Comparison of ENCODE assay signal across 29 cellular contexts in genomic region chr16:62638324-62638911, GRCh38.
DNase-seq lines count a peak whose midpoint lies in the region; ATAC-seq and TF ChIP-seq lines count a peak whose summit lies in the region.
"Had no signal": no experiment of that assay in that cellular context is flagged by ENCODE, and none has a peak within 500 bp of the region (broad histone marks: within the 10 kb centered on the region; RNA-seq: fewer than 3 reads in every experiment).

No MANE protein-coding gene starts in this region.

- H3K36me3 Mint-ChIP-seq in nephron progenitor cell (ENCODE audit: low read depth), result no peaks in the 10 kb centered on the region
- H3K36me3 Mint-ChIP-seq: activated naive CD8-positive, alpha-beta T cell; stimulated activated effector memory CD8-positive, alpha-beta T cell treated with anti-CD3 and anti-CD28 coated beads, Interleukin-12 subunit alpha, Interleukin-12 subunit beta, amount 100 ng/mL, for 72 hours; type B pancreatic cell had no signal

- H3K79me2 ChIP-seq in OCI-LY1 (ENCODE audit: insufficient read depth, low read length) (no peaks in the 10 kb centered on the region), GM23248 (ENCODE audit: insufficient read depth) (no peaks in the 10 kb centered on the region)

- no peaks in the 10 kb centered on the region for H3K36me3 ChIP-seq in OCI-LY1 (ENCODE audit: insufficient read depth, low read length)
- H3K36me3 ChIP-seq in left lung, result no peaks in the 10 kb centered on the region
- no peaks in the 10 kb centered on the region for H3K36me3 ChIP-seq in GM23248 (ENCODE audit: low read depth)
- H3K36me3 ChIP-seq: BLaER1, sigmoid colon had no signal

- H3K9me2 ChIP-seq in OCI-LY1 (ENCODE audit: low read depth, low read length) (no peaks in the 10 kb centered on the region), GM23248 (ENCODE audit: insufficient read depth) (no peaks in the 10 kb centered on the region)

- DNase-seq in nephron progenitor cell (no peak), left lung (no peak), GM23248 (no peak)
- DNase-seq: activated CD8-positive, alpha-beta T cell treated with anti-CD3 and anti-CD28 coated beads, Interleukin-2, amount 10 ng/mL, durations not matched to agents 7 days and 5 days; activated T-cell treated with anti-CD3 and anti-CD28 coated beads for 4 hours; COR-L47; DMS53; foreskin keratinocyte; H9; Karpas-422; left colon; NCI-H1694; NCI-H2171 treated with DMSO at 0.1 percent for 48 hours; NCI-H526; sigmoid colon; stimulated activated CD4-positive, alpha-beta T cell treated with anti-CD3 and anti-CD28 coated beads, Interleukin-4, amount 100 ng/mL, for 24 hours; T-helper 17 cell had no signal

- H3K27me3 ChIP-seq in OCI-LY1 (ENCODE audit: insufficient read depth, low read length) (no peaks in the 10 kb centered on the region), left lung (no peaks in the 10 kb centered on the region), GM23248 (replicated peaks; ENCODE audit: insufficient read depth) (no peaks in the 10 kb centered on the region)
- H3K27me3 ChIP-seq: BLaER1, foreskin keratinocyte, sigmoid colon had no signal

- H3K9ac ChIP-seq in OCI-LY1 (ENCODE audit: low read length) (no peak overlapping the region), GM23248 (no peak overlapping the region)
- H3K9ac ChIP-seq: BLaER1 had no signal

- H3K4me3 ChIP-seq in OCI-LY1 (ENCODE audit: low read depth, low read length, poor library complexity, severe bottlenecking) (no peak overlapping the region), left lung (no peak overlapping the region), GM23248 (no peak overlapping the region)
- H3K4me3 ChIP-seq: BLaER1, coronary artery, sigmoid colon had no signal

- peaks cover 5% of the 10 kb centered on the region for H3K9me3 Mint-ChIP-seq in nephron progenitor cell
- H3K9me3 Mint-ChIP-seq: H9, type B pancreatic cell had no signal

- H3K4me1 ChIP-seq in OCI-LY1 (ENCODE audit: insufficient read depth, low read length, severe bottlenecking) (peaks cover 37% of the 10 kb centered on the region), left lung (no peaks in the 10 kb centered on the region), GM23248 (ENCODE audit: insufficient read depth) (no peaks in the 10 kb centered on the region)
- H3K4me1 ChIP-seq: foreskin keratinocyte, sigmoid colon had no signal

- H3K4me2 ChIP-seq in OCI-LY1 (ENCODE audit: low read length) (peak overlapping the region; percentile 21; the same call in 1 of the 2 replicates), GM23248 (ENCODE audit: unreplicated experiment) (no peak overlapping the region)

- intact Hi-C loops in left lung (cut with DNase I), result no loop called here

- peaks cover 26% of the 10 kb centered on the region for H3K4me1 Mint-ChIP-seq in nephron progenitor cell
- H3K4me1 Mint-ChIP-seq: H9; stimulated activated effector memory CD8-positive, alpha-beta T cell treated with anti-CD3 and anti-CD28 coated beads, Interleukin-12 subunit alpha, Interleukin-12 subunit beta, amount 100 ng/mL, for 72 hours; T-helper 17 cell had no signal

- H3F3A ChIP-seq in OCI-LY1 (ENCODE audit: insufficient read depth, low read length), result no peaks in the 10 kb centered on the region
- H3F3A ChIP-seq in GM23248 (ENCODE audit: insufficient read depth), result no peaks in the 10 kb centered on the region

- H3K9me3 ChIP-seq in OCI-LY1 (ENCODE audit: low read length) (no peaks in the 10 kb centered on the region), left lung (no peaks in the 10 kb centered on the region), GM23248 (ENCODE audit: low read depth) (no peaks in the 10 kb centered on the region)
- H3K9me3 ChIP-seq: BLaER1, sigmoid colon had no signal

- H3K27ac Mint-ChIP-seq in nephron progenitor cell, result peak overlapping the region; percentile 4
- H3K27ac Mint-ChIP-seq: activated CD8-positive, alpha-beta T cell treated with anti-CD3 and anti-CD28 coated beads, Interleukin-2, amount 10 ng/mL, durations not matched to agents 7 days and 5 days; activated naive CD8-positive, alpha-beta T cell; H9; progenitor cell of endocrine pancreas; stimulated activated effector memory CD8-positive, alpha-beta T cell treated with anti-CD3 and anti-CD28 coated beads, Interleukin-12 subunit alpha, Interleukin-12 subunit beta, amount 100 ng/mL, for 72 hours; T-helper 17 cell; type B pancreatic cell had no signal

- no peak for TF ChIP-seq CTCF in OCI-LY1 (IDR thresholded peaks at IDR 0.05; ENCODE audit: low read length)
- no peak for TF ChIP-seq CTCF in nephron progenitor cell (IDR thresholded peaks at IDR 0.05)
- no peak for TF ChIP-seq CTCF in left lung (IDR thresholded peaks at IDR 0.05)

- ATAC-seq in GM18499 (IDR thresholded peaks at IDR 0.05; ENCODE audit: insufficient read depth, unreplicated experiment) (peak; percentile 4), GM21717 (IDR thresholded peaks at IDR 0.05; ENCODE audit: unreplicated experiment) (peak; percentile 20), left lung (no peak), GM21529 (IDR thresholded peaks at IDR 0.05; ENCODE audit: unreplicated experiment) (no peak)
- ATAC-seq: activated CD8-positive, alpha-beta T cell treated with anti-CD3 and anti-CD28 coated beads, Interleukin-2, amount 10 ng/mL, durations not matched to agents 7 days and 5 days; esophagus mucosa; foreskin keratinocyte; left colon had no signal

- H4K20me1 ChIP-seq in OCI-LY1 (ENCODE audit: insufficient read depth, low read length) (no peaks in the 10 kb centered on the region), GM23248 (ENCODE audit: insufficient read depth) (no peaks in the 10 kb centered on the region)
- H4K20me1 ChIP-seq: BLaER1 had no signal

- 5 to 6% methylated on average over 4 of the region's 4 CpGs for WGBS in GM23248 (ENCODE audit: low coverage in 1 of 2, low lambda C conversion rate in 2 of 2, missing lambda C conversion rate in 2 of 2), 2 experiments

- H3K4me3 Mint-ChIP-seq in nephron progenitor cell, result no peak overlapping the region
- H3K4me3 Mint-ChIP-seq: activated CD8-positive, alpha-beta T cell treated with anti-CD3 and anti-CD28 coated beads, Interleukin-2, amount 10 ng/mL, durations not matched to agents 7 days and 5 days; activated naive CD8-positive, alpha-beta T cell; H9; stimulated activated effector memory CD8-positive, alpha-beta T cell treated with anti-CD3 and anti-CD28 coated beads, Interleukin-12 subunit alpha, Interleukin-12 subunit beta, amount 100 ng/mL, for 72 hours; T-helper 17 cell; type B pancreatic cell had no signal

- H2AFZ ChIP-seq in OCI-LY1 (ENCODE audit: low read length), result no peak overlapping the region
- no peak overlapping the region for H2AFZ ChIP-seq in GM23248

- peaks cover 2% of the 10 kb centered on the region for H3K27me3 Mint-ChIP-seq in nephron progenitor cell (ENCODE audit: low read depth, poor library complexity)
- H3K27me3 Mint-ChIP-seq: activated naive CD8-positive, alpha-beta T cell; progenitor cell of endocrine pancreas; T-helper 17 cell; type B pancreatic cell had no signal

- H3K27ac ChIP-seq in OCI-LY1 (ENCODE audit: low read depth, low read length, poor library complexity, severe bottlenecking), result peak overlapping the region; percentile 51
- no peak overlapping the region for H3K27ac ChIP-seq in left lung
- H3K27ac ChIP-seq in GM23248, result no peak overlapping the region
- H3K27ac ChIP-seq: BLaER1, coronary artery, foreskin keratinocyte, RWPE1, sigmoid colon had no signal

- in situ Hi-C loops in GM23248 (cut with MboI), result no loop called here

Comparison
In these comparisons a context has a peak if more than half of its experiments do, and no peak if none do; other contexts are left out.
1. ATAC-seq: peak in GM18499 (single experiment) and GM21717 (single experiment); none in left lung (single experiment) and GM21529 (single experiment).